17 cellular contexts compared by ENCODE assay signal in genomic region chr2:161417428-161418274, GRCh38. TPM values are rescaled to one million over a fixed set of nuclear protein-coding genes. Genes with fewer than 3 reads are reported as not detected.
DNase-seq lines count a peak whose midpoint lies in the region; ATAC-seq and TF ChIP-seq lines count a peak whose summit lies in the region.
"Had no signal": no experiment of that assay in that cellular context is flagged by ENCODE, and none has a peak within 500 bp of the region (broad histone marks: within the 10 kb centered on the region; RNA-seq: fewer than 3 reads in every experiment).

No MANE protein-coding gene starts in this region.

- no peak for ATAC-seq in activated naive CD8-positive, alpha-beta T cell treated with anti-CD3 and anti-CD28 coated beads, Interleukin-2, amount 50 U/mL, for 24 hours
- ATAC-seq in Panc1: no peak
- ATAC-seq in stimulated activated naive CD8-positive, alpha-beta T cell treated with anti-CD3 and anti-CD28 coated beads, Interleukin-15, amount 100 ng/mL, for 72 hours: no peak
- no peak for ATAC-seq in HG02938 (IDR thresholded peaks at IDR 0.05; ENCODE audit: unreplicated experiment)

- POLR2A ChIA-PET in Panc1 (lab: Charles Lee): no interaction called here

- peak overlapping the region; percentile 12 to 56; a peak in 2 of 4 replicates for H3K4me3 ChIP-seq in Panc1 (ENCODE audit: low read depth in 2 of 2, low read length in 2 of 2)
- H3K4me3 ChIP-seq: prostate gland, uterus had no signal

- DNase-seq in activated naive CD8-positive, alpha-beta T cell treated with anti-CD3 and anti-CD28 coated beads, Interleukin-2, amount 50 U/mL, for 24 hours: no peak
- no peak for DNase-seq in Panc1 (ENCODE audit: low read depth, low spot score)
- no peak for DNase-seq in glutamatergic neuron
- no peak for DNase-seq in stimulated activated naive CD8-positive, alpha-beta T cell treated with anti-CD3 and anti-CD28 coated beads, Interleukin-15, amount 100 ng/mL, for 72 hours
- no peak for DNase-seq in stimulated activated CD4-positive, alpha-beta T cell treated with anti-CD3 and anti-CD28 coated beads, Interleukin-4, amount 100 ng/mL, for 1 hour
- DNase-seq in progenitor cell of endocrine pancreas (ENCODE audit: low spot score, unreplicated experiment): no peak
- DNase-seq: EL; NCI-H1694; NCI-H774; Right ventricle myocardium superior; stimulated activated CD8-positive, alpha-beta memory T cell treated with anti-CD3 and anti-CD28 coated beads, Interleukin-4, amount 100 ng/mL, for 48 hours; uterus had no signal

- no peaks in the 10 kb centered on the region for H3K36me3 ChIP-seq in Panc1 (ENCODE audit: control insufficient read depth, insufficient read depth, low read length)
- H3K36me3 ChIP-seq: ascending aorta, prostate gland, uterus had no signal

- no peak overlapping the region for H3K27ac Mint-ChIP-seq in activated naive CD8-positive, alpha-beta T cell
- H3K27ac Mint-ChIP-seq in activated naive CD8-positive, alpha-beta T cell treated with anti-CD3 and anti-CD28 coated beads, Interleukin-2, amount 50 U/mL, for 24 hours: no peak overlapping the region
- H3K27ac Mint-ChIP-seq in glutamatergic neuron (ENCODE audit: unreplicated experiment) (no peak overlapping the region), progenitor cell of endocrine pancreas (no peak overlapping the region)
- H3K27ac Mint-ChIP-seq in stimulated activated naive CD8-positive, alpha-beta T cell treated with anti-CD3 and anti-CD28 coated beads, Interleukin-15, amount 100 ng/mL, for 72 hours: no peak overlapping the region

- no peak overlapping the region for H3K27ac ChIP-seq in Panc1 (ENCODE audit: low read length)
- H3K27ac ChIP-seq: ascending aorta, KMS-11, prostate gland, uterus had no signal

- TF ChIP-seq CTCF in Panc1 (IDR thresholded peaks at IDR 0.05): no peak
- no peak for TF ChIP-seq CTCF in glutamatergic neuron (IDR thresholded peaks at IDR 0.05; ENCODE audit: partially characterized antibody, unreplicated experiment)
- TF ChIP-seq CTCF in progenitor cell of endocrine pancreas (IDR thresholded peaks at IDR 0.05; ENCODE audit: unreplicated experiment): no peak

- peaks cover 20% of the 10 kb centered on the region for H3K4me1 ChIP-seq in Panc1 (ENCODE audit: control insufficient read depth, insufficient read depth, low read length)
- H3K4me1 ChIP-seq: prostate gland had no signal

- peak overlapping the region; percentile 18 for H3K4me3 Mint-ChIP-seq in activated naive CD8-positive, alpha-beta T cell
- no peak overlapping the region for H3K4me3 Mint-ChIP-seq in activated naive CD8-positive, alpha-beta T cell treated with anti-CD3 and anti-CD28 coated beads, Interleukin-2, amount 50 U/mL, for 24 hours
- H3K4me3 Mint-ChIP-seq in glutamatergic neuron (ENCODE audit: unreplicated experiment) (peak overlapping the region; percentile 53), progenitor cell of endocrine pancreas (ENCODE audit: low read depth) (no peak overlapping the region)
- H3K4me3 Mint-ChIP-seq in stimulated activated naive CD8-positive, alpha-beta T cell treated with anti-CD3 and anti-CD28 coated beads, Interleukin-15, amount 100 ng/mL, for 72 hours: peak overlapping the region; percentile 76 to 83

- H3K4me1 Mint-ChIP-seq in activated naive CD8-positive, alpha-beta T cell (ENCODE audit: low read depth): peaks cover 48% of the 10 kb centered on the region
- peaks cover 49% of the 10 kb centered on the region for H3K4me1 Mint-ChIP-seq in activated naive CD8-positive, alpha-beta T cell treated with anti-CD3 and anti-CD28 coated beads, Interleukin-2, amount 50 U/mL, for 24 hours
- H3K4me1 Mint-ChIP-seq in glutamatergic neuron (ENCODE audit: low read depth, unreplicated experiment) (peaks cover 41% of the 10 kb centered on the region), progenitor cell of endocrine pancreas (ENCODE audit: low read depth) (peaks cover 14% of the 10 kb centered on the region)
- peaks cover 67% of the 10 kb centered on the region for H3K4me1 Mint-ChIP-seq in stimulated activated naive CD8-positive, alpha-beta T cell treated with anti-CD3 and anti-CD28 coated beads, Interleukin-15, amount 100 ng/mL, for 72 hours

- no peaks in the 10 kb centered on the region for H3K36me3 Mint-ChIP-seq in activated naive CD8-positive, alpha-beta T cell
- peaks cover 5% of the 10 kb centered on the region for H3K36me3 Mint-ChIP-seq in activated naive CD8-positive, alpha-beta T cell treated with anti-CD3 and anti-CD28 coated beads, Interleukin-2, amount 50 U/mL, for 24 hours (ENCODE audit: low read depth)
- peaks cover 4% of the 10 kb centered on the region for H3K36me3 Mint-ChIP-seq in glutamatergic neuron (ENCODE audit: unreplicated experiment)
- no peaks in the 10 kb centered on the region for H3K36me3 Mint-ChIP-seq in progenitor cell of endocrine pancreas (ENCODE audit: insufficient read depth)

- no TSS peak for BruUV-seq in Panc1 (replicated peaks; lab: Mats Ljungman, UMichigan)

- in situ Hi-C loops in Panc1 (cut with HindIII; ENCODE audit: low pct_unique_long_range_greater_than_20kb, low sequenced_read_pairs): no loop called here

- H3K27me3 ChIP-seq in Panc1 (ENCODE audit: control insufficient read depth, insufficient read depth, low read length): peaks cover 29% of the 10 kb centered on the region

- CTCF ChIA-PET in Panc1 (lab: Charles Lee): no interaction called here

- H3K27me3 Mint-ChIP-seq in activated naive CD8-positive, alpha-beta T cell: peaks cover 72% of the 10 kb centered on the region
- peaks cover 82% of the 10 kb centered on the region for H3K27me3 Mint-ChIP-seq in activated naive CD8-positive, alpha-beta T cell treated with anti-CD3 and anti-CD28 coated beads, Interleukin-2, amount 50 U/mL, for 24 hours
- H3K27me3 Mint-ChIP-seq in glutamatergic neuron (ENCODE audit: unreplicated experiment) (peaks cover 56% of the 10 kb centered on the region), progenitor cell of endocrine pancreas (peaks cover 96% of the 10 kb centered on the region)
- peaks cover 98% of the 10 kb centered on the region for H3K27me3 Mint-ChIP-seq in stimulated activated naive CD8-positive, alpha-beta T cell treated with anti-CD3 and anti-CD28 coated beads, Interleukin-15, amount 100 ng/mL, for 72 hours

- H3K9me3 ChIP-seq in Panc1 (ENCODE audit: control insufficient read depth, insufficient read depth, low read depth, low read length): no peaks in the 10 kb centered on the region
- H3K9me3 ChIP-seq: ascending aorta, prostate gland, uterus had no signal

- intact Hi-C loops in Panc1 (cut with micrococcal nuclease; ENCODE audit: unreplicated experiment): loop anchor here (10.0 kb wide), 1 partner anchor 527 kb away; no protein-coding TSS in a partner anchor

- H3K9me3 Mint-ChIP-seq in activated naive CD8-positive, alpha-beta T cell (ENCODE audit: low read depth): no peaks in the 10 kb centered on the region
- no peaks in the 10 kb centered on the region for H3K9me3 Mint-ChIP-seq in activated naive CD8-positive, alpha-beta T cell treated with anti-CD3 and anti-CD28 coated beads, Interleukin-2, amount 50 U/mL, for 24 hours
- H3K9me3 Mint-ChIP-seq in glutamatergic neuron (ENCODE audit: unreplicated experiment) (peaks cover 36% of the 10 kb centered on the region), progenitor cell of endocrine pancreas (ENCODE audit: low read depth) (no peaks in the 10 kb centered on the region)
- no peaks in the 10 kb centered on the region for H3K9me3 Mint-ChIP-seq in stimulated activated naive CD8-positive, alpha-beta T cell treated with anti-CD3 and anti-CD28 coated beads, Interleukin-15, amount 100 ng/mL, for 72 hours

RNA-seq across cellular contexts. Expression of gene TBR1, which starts 1.6 kb away (rescaled TPM):
- total RNA-seq in Panc1 (2021; ENCODE audit: unreplicated experiment) (not detected), glutamatergic neuron (ENCODE audit: unreplicated experiment) (not detected), progenitor cell of endocrine pancreas (not detected in 2 replicates)
- polyA plus RNA-seq in Panc1 (2012; ENCODE audit: insufficient read length): not detected
- total RNA-seq: ascending aorta, Right ventricle myocardium superior, uterus had no signal

Comparison
In these comparisons a context has a peak if more than half of its experiments do, and no peak if none do; other contexts are left out.
1. H3K4me3 Mint-ChIP-seq: peak in activated naive CD8-positive, alpha-beta T cell (single experiment), glutamatergic neuron (single experiment) and stimulated activated naive CD8-positive, alpha-beta T cell treated with anti-CD3 and anti-CD28 coated beads, Interleukin-15, amount 100 ng/mL, for 72 hours (2 of 2); none in activated naive CD8-positive, alpha-beta T cell treated with anti-CD3 and anti-CD28 coated beads, Interleukin-2, amount 50 U/mL, for 24 hours (single experiment) and progenitor cell of endocrine pancreas (single experiment).